Comparison of ENCODE assay signal across 8 cellular contexts in genomic region chr18:32072321-32072720, GRCh38. TPM values are rescaled to one million over a fixed set of nuclear protein-coding genes. Genes with fewer than 3 reads are reported as not detected.
DNase-seq lines count a peak whose midpoint lies in the region; ATAC-seq and TF ChIP-seq lines count a peak whose summit lies in the region.

No MANE protein-coding gene starts in this region.

- H3K9me3 Mint-ChIP-seq in CD14-positive monocyte, result peaks cover 0 to 3% (median 0%) of the 10 kb centered on the region in 7 donors

- no peak overlapping the region for H3K27ac ChIP-seq in SJCRH30

- H3K36me3 ChIP-seq in SJCRH30, result no peaks in the 10 kb centered on the region

- H3K4me1 ChIP-seq in SJCRH30, result no peaks in the 10 kb centered on the region

- no peak for ATAC-seq in HG03095 (IDR thresholded peaks at IDR 0.05; ENCODE audit: unreplicated experiment)

- H3K27me3 ChIP-seq in SJCRH30, result no peaks in the 10 kb centered on the region

- H3K36me3 Mint-ChIP-seq in CD14-positive monocyte, result peaks cover 32 to 44% of the 10 kb centered on the region in 2 donors

- DNase-seq in CD14-positive monocyte (ENCODE audit: low spot score) (no peak), GM19238 (ENCODE audit: insufficient read length, low spot score) (peak; percentile 19), OCI-M1 (lab: John Stamatoyannopoulos, UW) (peak; percentile 51), glomerular visceral epithelial cell (ENCODE audit: extremely low spot score) (peak; percentile 12), SJCRH30 (no peak), NCI-H1930 (lab: John Stamatoyannopoulos, UW) (no peak), LoVo (ENCODE audit: low spot score) (no peak)

- intact Hi-C loops in CD14-positive monocyte (cut with micrococcal nuclease), result no loop called here

- no peaks in the 10 kb centered on the region for H3K9me3 ChIP-seq in SJCRH30 (replicated peaks)

- no peak overlapping the region for H3K27ac Mint-ChIP-seq in CD14-positive monocyte

- peaks cover 0 to 2% (median 0%) of the 10 kb centered on the region in 3 donors for H3K27me3 Mint-ChIP-seq in CD14-positive monocyte (ENCODE audit: low read depth in 3 of 3)

- H3K4me1 Mint-ChIP-seq in CD14-positive monocyte, result no peaks in the 10 kb centered on the region

- peak; percentile 70 for TF ChIP-seq CTCF in CD14-positive monocyte (IDR thresholded peaks at IDR 0.05)

- no peak overlapping the region for H3K4me3 ChIP-seq in SJCRH30

- H3K4me3 Mint-ChIP-seq in CD14-positive monocyte, result no peak overlapping the region

RNA-seq across cellular contexts. Expression of gene RNF138, which starts 19.4 kb away (rescaled TPM):
- 10 to 100 TPM; 62.8 to 70.5 TPM for polyA plus RNA-seq in CD14-positive monocyte
- total RNA-seq in SJCRH30 (2014; rRNA removed; shearing (Covaris generic)), result 27.5 and 28.4 TPM in 2 replicates

RNA-seq across cellular contexts. Expression of gene RNF125, which starts 53.7 kb away (rescaled TPM):
- 10 to 100 TPM; 26.3 to 29.2 TPM for polyA plus RNA-seq in CD14-positive monocyte
- 0.18 and 0.41 TPM in 2 replicates for total RNA-seq in SJCRH30 (2014; rRNA removed; shearing (Covaris generic))

Comparison
In these comparisons a context has a peak if more than half of its experiments do, and no peak if none do; other contexts are left out.
1. DNase-seq: peak in GM19238 (single experiment), OCI-M1 (single experiment) and glomerular visceral epithelial cell (single experiment); none in CD14-positive monocyte (single experiment), SJCRH30 (0 of 2), NCI-H1930 (0 of 2) and LoVo (single experiment).